Comparison of ENCODE assay signal across 11 cellular contexts in genomic region chr13:48223016-48223385, GRCh38. TPM values are rescaled to one million over a fixed set of nuclear protein-coding genes. Genes with fewer than 3 reads are reported as not detected.
A peak's percentile ranks its signal among the peaks of the same experiment; 100 is the strongest.
DNase-seq lines count a peak whose midpoint lies in the region; ATAC-seq, FAIRE-seq and TF ChIP-seq lines count a peak whose summit lies in the region.
"Had no signal": no experiment of that assay in that cellular context is flagged by ENCODE, and none has a peak within 500 bp of the region (broad histone marks: within the 10 kb centered on the region; RNA-seq: fewer than 3 reads in every experiment).

No MANE protein-coding gene starts in this region.

- ATAC-seq in naive thymus-derived CD8-positive, alpha-beta T cell, result peak; percentile 29 to 43
- no peak for ATAC-seq in HG03469 (IDR thresholded peaks at IDR 0.05; ENCODE audit: unreplicated experiment)
- ATAC-seq in GM19035 (IDR thresholded peaks at IDR 0.05; ENCODE audit: unreplicated experiment), result no peak

- 0 out of 2 replicates have a peak overlapping the region, but pooled peaks have one; percentile 66 for H2AFZ ChIP-seq in Karpas-422 (ENCODE audit: low read length)

- no peaks in the 10 kb centered on the region for H3K27me3 Mint-ChIP-seq in dendritic cell treated with granulocyte-macrophage colony-stimulating factor and Interleukin-4, amounts not matched to agents 40 ng/mL and 50 ng/mL, for 4 days
- H3K27me3 Mint-ChIP-seq in naive thymus-derived CD8-positive, alpha-beta T cell, result no peaks in the 10 kb centered on the region

- no peak for TF ChIP-seq POLR2A in H54 (IDR thresholded peaks at IDR 0.05; ENCODE audit: low read depth, low read length)

- POLR2A ChIA-PET in naive thymus-derived CD8-positive, alpha-beta T cell (lab: Charles Lee), result interaction anchor here (0.5 to 6.9 kb wide), 5 partner anchors 9 to 65 kb away, joined by 3 to 113 read pairs (median 4); partner anchors contain the start of gene ITM2B

- DNase-seq in ACHN (peak; percentile 32), Karpas-422 (peak; percentile 25), H54 (ENCODE audit: insufficient read length, low spot score) (no peak), H7 (no peak)
- peak in 2 of 10 donors; percentile 35 to 44 for DNase-seq in naive thymus-derived CD8-positive, alpha-beta T cell
- DNase-seq: GOT3, midbrain, SW 1271 had no signal

- H3K4me3 ChIP-seq in Karpas-422 (ENCODE audit: low read length) (peak overlapping the region; percentile 29; the same call in 1 of the 2 replicates), H7 (ENCODE audit: insufficient read depth, low read depth, low read length) (no peak overlapping the region)

- H3K27me3 ChIP-seq in Karpas-422 (ENCODE audit: low read length), result no peaks in the 10 kb centered on the region
- H3K27me3 ChIP-seq in H7 (ENCODE audit: control insufficient read depth, insufficient read depth, low read length), result no peaks in the 10 kb centered on the region

- H3K79me2 ChIP-seq in Karpas-422 (ENCODE audit: low read length), result no peaks in the 10 kb centered on the region

- no peaks in the 10 kb centered on the region for H3K9me3 ChIP-seq in Karpas-422 (ENCODE audit: low read length)

- peak overlapping the region; percentile 67 for H3K4me3 Mint-ChIP-seq in dendritic cell treated with granulocyte-macrophage colony-stimulating factor and Interleukin-4, amounts not matched to agents 40 ng/mL and 50 ng/mL, for 4 days
- H3K4me3 Mint-ChIP-seq in naive thymus-derived CD8-positive, alpha-beta T cell, result peak overlapping the region; percentile 31 to 89 (median 82)

- intact Hi-C loops in dendritic cell treated with granulocyte-macrophage colony-stimulating factor and Interleukin-4, amounts not matched to agents 40 ng/mL and 50 ng/mL, for 4 days (cut with micrococcal nuclease), result no loop called here

- FAIRE-seq in H54 (lab: Jason Lieb, UNC), result no peak

- no peak overlapping the region for H3K27ac ChIP-seq in Karpas-422 (ENCODE audit: low read length)

- in situ Hi-C loops in ACHN (cut with HindIII; ENCODE audit: low pct_ligation_motif_present, low pct_unique_long_range_greater_than_20kb, low sequenced_read_pairs), result no loop called here

- H3K4me2 ChIP-seq in Karpas-422 (ENCODE audit: low read depth, low read length, poor library complexity, severe bottlenecking), result peak overlapping the region; percentile 59

- no peaks in the 10 kb centered on the region for H3K9me2 ChIP-seq in Karpas-422 (replicated peaks; ENCODE audit: insufficient read depth, low read length)

- no peak overlapping the region for H3K9ac ChIP-seq in Karpas-422 (ENCODE audit: low read length)

- H4K20me1 ChIP-seq in Karpas-422 (ENCODE audit: insufficient read depth, low read depth, low read length), result no peaks in the 10 kb centered on the region

- no peaks in the 10 kb centered on the region for H3K36me3 Mint-ChIP-seq in dendritic cell treated with granulocyte-macrophage colony-stimulating factor and Interleukin-4, amounts not matched to agents 40 ng/mL and 50 ng/mL, for 4 days (ENCODE audit: low read depth)
- H3K36me3 Mint-ChIP-seq in naive thymus-derived CD8-positive, alpha-beta T cell, result peaks cover 0 to 4% (median 0%) of the 10 kb centered on the region in 3 donors

- peaks cover 1% of the 10 kb centered on the region for H3K9me3 Mint-ChIP-seq in dendritic cell treated with granulocyte-macrophage colony-stimulating factor and Interleukin-4, amounts not matched to agents 40 ng/mL and 50 ng/mL, for 4 days
- no peaks in the 10 kb centered on the region for H3K9me3 Mint-ChIP-seq in naive thymus-derived CD8-positive, alpha-beta T cell

- peak overlapping the region; percentile 85 for H3K27ac Mint-ChIP-seq in dendritic cell treated with granulocyte-macrophage colony-stimulating factor and Interleukin-4, amounts not matched to agents 40 ng/mL and 50 ng/mL, for 4 days
- peak overlapping the region; percentile 94 to 99 (median 97) for H3K27ac Mint-ChIP-seq in naive thymus-derived CD8-positive, alpha-beta T cell

- H3K4me1 Mint-ChIP-seq in dendritic cell treated with granulocyte-macrophage colony-stimulating factor and Interleukin-4, amounts not matched to agents 40 ng/mL and 50 ng/mL, for 4 days (ENCODE audit: low read depth), result peaks cover 42% of the 10 kb centered on the region
- H3K4me1 Mint-ChIP-seq in naive thymus-derived CD8-positive, alpha-beta T cell, result peaks cover 33 to 81% (median 71%) of the 10 kb centered on the region in 4 donors

- H3K4me1 ChIP-seq in Karpas-422 (ENCODE audit: low read length), result peaks cover 21% of the 10 kb centered on the region

- H3K36me3 ChIP-seq in Karpas-422 (ENCODE audit: insufficient read depth, low read length) (no peaks in the 10 kb centered on the region), H7 (replicated peaks; ENCODE audit: control insufficient read depth, insufficient read depth, low read length) (no peaks in the 10 kb centered on the region)

RNA-seq across cellular contexts. Expression of gene ITM2B, which starts 10.0 kb away (rescaled TPM):
- 56.4 and 120 TPM in 2 replicates for total RNA-seq in Karpas-422 (2014; rRNA removed; shearing (Covaris generic); ENCODE audit: low replicate concordance)
- total RNA-seq in naive thymus-derived CD8-positive, alpha-beta T cell, result 100 to 1,000 TPM; 733 to 793 TPM
- polyA plus RNA-seq in naive thymus-derived CD8-positive, alpha-beta T cell, result 1,000 to 10,000 TPM; 1,063 to 1,292 (median 1,234) TPM
- 197 and 251 TPM in 2 replicates for total RNA-seq in H7 (2014; rRNA removed; shearing (Covaris generic))

Comparison
In these comparisons a context has a peak if more than half of its experiments do, and no peak if none do; other contexts are left out.
1. DNase-seq: peak in ACHN (single experiment) and Karpas-422 (single experiment); none in H54 (single experiment) and H7 (single experiment).
2. ATAC-seq: peak in naive thymus-derived CD8-positive, alpha-beta T cell (2 of 2); none in HG03469 (single experiment) and GM19035 (single experiment).